In the genomic region with DNA sequence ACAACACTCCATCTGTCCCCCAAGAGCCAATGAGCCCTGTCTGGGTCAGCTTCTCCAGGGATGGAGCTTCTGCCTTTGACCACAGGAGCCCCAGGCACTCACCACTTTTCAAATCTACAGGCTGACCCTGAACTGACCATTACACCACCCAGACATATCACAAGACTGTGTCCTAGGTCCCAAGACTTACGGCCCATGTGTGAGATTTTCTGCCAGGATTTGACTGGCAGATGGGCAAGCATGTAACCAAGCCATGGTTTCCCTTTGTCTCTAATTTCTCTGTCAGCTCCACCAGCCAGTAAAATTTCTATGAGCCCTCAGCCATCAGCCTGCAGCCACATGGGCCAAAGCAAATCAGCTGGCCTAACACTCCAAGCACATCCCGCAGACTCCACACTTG, we compare ENCODE assay signal across 1 cellular context.
TF ChIP-seq lines count a peak whose summit lies in the region.

No MANE protein-coding gene starts in this region.

TF ChIP-seq in K562, 482 proteins besides CTCF, POLR2A, EP300 and RAD21:
- TF ChIP-seq NCOA1 (IDR thresholded peaks at IDR 0.05; ENCODE audit: low read depth) = no peak
- no peak for TF ChIP-seq MYC (IDR thresholded peaks at IDR 0.05; ENCODE audit: low read depth, low read length)
- TF ChIP-seq MYC (CRISPR knock-in tag; IDR thresholded peaks at IDR 0.05; ENCODE audit: borderline replicate concordance, low read depth) = no peak
- TF ChIP-seq, protein P1, sequence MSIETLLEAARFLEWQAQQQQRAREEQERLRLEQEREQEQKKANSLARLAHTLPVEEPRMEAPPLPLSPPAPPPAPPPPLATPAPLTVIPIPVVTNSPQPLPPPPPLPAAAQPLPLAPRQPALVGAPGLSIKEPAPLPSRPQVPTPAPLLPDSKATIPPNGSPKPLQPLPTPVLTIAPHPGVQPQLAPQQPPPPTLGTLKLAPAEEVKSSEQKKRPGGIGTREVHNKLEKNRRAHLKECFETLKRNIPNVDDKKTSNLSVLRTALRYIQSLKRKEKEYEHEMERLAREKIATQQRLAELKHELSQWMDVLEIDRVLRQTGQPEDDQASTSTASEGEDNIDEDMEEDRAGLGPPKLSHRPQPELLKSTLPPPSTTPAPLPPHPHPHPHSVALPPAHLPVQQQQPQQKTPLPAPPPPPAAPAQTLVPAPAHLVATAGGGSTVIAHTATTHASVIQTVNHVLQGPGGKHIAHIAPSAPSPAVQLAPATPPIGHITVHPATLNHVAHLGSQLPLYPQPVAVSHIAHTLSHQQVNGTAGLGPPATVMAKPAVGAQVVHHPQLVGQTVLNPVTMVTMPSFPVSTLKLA (conservative IDR thresholded peaks at IDR 0.05) = no peak
- TF ChIP-seq ZNF165 (CRISPR knock-in tag; IDR thresholded peaks at IDR 0.05; ENCODE audit: borderline replicate concordance) = no peak
- TF ChIP-seq KDM1A (IDR thresholded peaks at IDR 0.05) = no peak
- no peak for TF ChIP-seq KHSRP (IDR thresholded peaks at IDR 0.05)
- TF ChIP-seq IRF2 (CRISPR knock-in tag; IDR thresholded peaks at IDR 0.05) = no peak
- TF ChIP-seq TSC22D4 (tag; IDR thresholded peaks at IDR 0.05) = no peak
- no peak for TF ChIP-seq DPF2 (IDR thresholded peaks at IDR 0.05)
- TF ChIP-seq HDAC1 (IDR thresholded peaks at IDR 0.05) = no peak
- no peak for TF ChIP-seq ZNF224 (CRISPR knock-in tag; IDR thresholded peaks at IDR 0.05)
- no peak for TF ChIP-seq CREB1 (IDR thresholded peaks at IDR 0.05)
- TF ChIP-seq CREB1 (CRISPR knock-in tag; IDR thresholded peaks at IDR 0.05) = no peak
- no peak for TF ChIP-seq THAP7 (CRISPR knock-in tag; IDR thresholded peaks at IDR 0.05)
- TF ChIP-seq, protein P2, sequence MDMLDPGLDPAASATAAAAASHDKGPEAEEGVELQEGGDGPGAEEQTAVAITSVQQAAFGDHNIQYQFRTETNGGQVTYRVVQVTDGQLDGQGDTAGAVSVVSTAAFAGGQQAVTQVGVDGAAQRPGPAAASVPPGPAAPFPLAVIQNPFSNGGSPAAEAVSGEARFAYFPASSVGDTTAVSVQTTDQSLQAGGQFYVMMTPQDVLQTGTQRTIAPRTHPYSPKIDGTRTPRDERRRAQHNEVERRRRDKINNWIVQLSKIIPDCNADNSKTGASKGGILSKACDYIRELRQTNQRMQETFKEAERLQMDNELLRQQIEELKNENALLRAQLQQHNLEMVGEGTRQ (CRISPR knock-in tag; IDR thresholded peaks at IDR 0.05) = no peak
- TF ChIP-seq ZNF217 (CRISPR knock-in tag; IDR thresholded peaks at IDR 0.05) = no peak
- TF ChIP-seq ZBTB1 (CRISPR knock-in tag; IDR thresholded peaks at IDR 0.05; ENCODE audit: borderline replicate concordance, low read depth) = no peak
- no peak for TF ChIP-seq ZNF23 (CRISPR knock-in tag; IDR thresholded peaks at IDR 0.05)
